ENCODE assay signal across 1 cellular context in the genomic region with DNA sequence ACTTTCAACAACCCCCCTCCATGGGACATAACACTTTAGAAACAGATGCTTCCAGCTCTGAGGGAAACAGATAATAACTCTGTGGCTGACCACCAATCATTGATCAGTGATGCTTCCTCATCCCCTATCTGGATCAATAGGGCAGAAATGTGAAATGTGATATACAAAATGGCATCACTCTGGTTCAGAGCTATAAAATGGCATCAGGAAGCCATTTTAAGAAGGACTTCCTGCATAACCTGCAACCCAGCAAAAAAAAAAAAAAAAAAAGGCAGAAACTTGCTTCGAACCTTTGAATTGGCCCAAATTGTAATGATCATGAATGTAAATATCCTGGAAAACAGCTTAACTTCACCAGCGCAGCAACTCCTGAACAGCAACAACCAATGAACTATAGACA.
TF ChIP-seq lines count a peak whose summit lies in the region.

No MANE protein-coding gene starts in this region.

TF ChIP-seq in K562, 482 proteins besides CTCF, POLR2A, EP300 and RAD21 (continued from another document):
- TF ChIP-seq HDAC3 (IDR thresholded peaks at IDR 0.05; ENCODE audit: borderline replicate concordance, partially characterized antibody) (no peak), RB1 (IDR thresholded peaks at IDR 0.05; ENCODE audit: low read depth) (no peak), HOXB6 (CRISPR knock-in tag; IDR thresholded peaks at IDR 0.05; ENCODE audit: borderline replicate concordance) (no peak), NFRKB (IDR thresholded peaks at IDR 0.05; ENCODE audit: low read depth) (no peak)
- TF ChIP-seq, protein P1, sequence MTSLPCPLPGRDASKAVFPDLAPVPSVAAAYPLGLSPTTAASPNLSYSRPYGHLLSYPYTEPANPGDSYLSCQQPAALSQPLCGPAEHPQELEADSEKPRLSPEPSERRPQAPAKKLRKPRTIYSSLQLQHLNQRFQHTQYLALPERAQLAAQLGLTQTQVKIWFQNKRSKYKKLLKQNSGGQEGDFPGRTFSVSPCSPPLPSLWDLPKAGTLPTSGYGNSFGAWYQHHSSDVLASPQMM (CRISPR knock-in tag; IDR thresholded peaks at IDR 0.05): no peak
